1 cellular context compared by ENCODE assay signal in the genomic region with DNA sequence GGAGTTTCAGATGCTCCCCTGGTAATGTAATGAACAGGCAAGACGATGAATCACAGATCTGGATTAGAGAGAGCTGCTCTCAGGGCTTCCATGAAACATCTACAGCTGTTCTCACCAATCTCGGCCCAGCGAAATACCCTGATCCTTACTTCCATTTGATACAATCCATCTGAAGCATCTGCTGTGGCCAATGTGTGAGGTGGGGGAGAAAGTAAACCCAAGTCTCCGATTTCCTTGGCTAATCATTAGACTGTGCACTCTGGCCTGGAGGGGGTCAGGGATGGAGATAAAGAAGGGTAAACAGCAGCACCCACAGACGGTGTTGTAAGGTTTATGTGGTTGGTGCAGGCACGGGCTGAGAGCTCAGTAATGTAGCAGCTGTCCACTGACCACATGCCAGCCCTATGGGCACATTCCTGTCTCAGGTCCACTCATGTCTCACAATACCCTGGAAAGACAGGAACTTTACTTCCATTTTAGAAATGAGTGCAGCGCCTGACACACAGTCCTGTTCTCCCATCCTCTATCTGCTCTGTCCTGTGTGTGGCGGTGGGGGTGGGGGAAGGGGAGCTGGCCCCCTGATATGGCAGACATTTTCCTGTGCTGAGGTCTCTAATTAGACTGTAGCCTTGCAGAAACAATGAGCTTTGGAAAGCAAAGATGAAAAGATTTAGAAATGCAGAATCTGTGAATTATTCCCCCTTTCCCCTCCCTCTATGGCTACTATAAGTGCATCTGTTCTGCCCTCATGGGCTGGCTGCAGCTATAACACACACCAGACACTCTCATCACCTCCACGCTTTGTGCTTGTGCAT.
TF ChIP-seq lines count a peak whose summit lies in the region.

No MANE protein-coding gene starts in this region.

TF ChIP-seq in HepG2, 621 proteins besides CTCF, POLR2A, EP300 and RAD21 (continued from another document and continues in another):
- TF ChIP-seq, protein P1, sequence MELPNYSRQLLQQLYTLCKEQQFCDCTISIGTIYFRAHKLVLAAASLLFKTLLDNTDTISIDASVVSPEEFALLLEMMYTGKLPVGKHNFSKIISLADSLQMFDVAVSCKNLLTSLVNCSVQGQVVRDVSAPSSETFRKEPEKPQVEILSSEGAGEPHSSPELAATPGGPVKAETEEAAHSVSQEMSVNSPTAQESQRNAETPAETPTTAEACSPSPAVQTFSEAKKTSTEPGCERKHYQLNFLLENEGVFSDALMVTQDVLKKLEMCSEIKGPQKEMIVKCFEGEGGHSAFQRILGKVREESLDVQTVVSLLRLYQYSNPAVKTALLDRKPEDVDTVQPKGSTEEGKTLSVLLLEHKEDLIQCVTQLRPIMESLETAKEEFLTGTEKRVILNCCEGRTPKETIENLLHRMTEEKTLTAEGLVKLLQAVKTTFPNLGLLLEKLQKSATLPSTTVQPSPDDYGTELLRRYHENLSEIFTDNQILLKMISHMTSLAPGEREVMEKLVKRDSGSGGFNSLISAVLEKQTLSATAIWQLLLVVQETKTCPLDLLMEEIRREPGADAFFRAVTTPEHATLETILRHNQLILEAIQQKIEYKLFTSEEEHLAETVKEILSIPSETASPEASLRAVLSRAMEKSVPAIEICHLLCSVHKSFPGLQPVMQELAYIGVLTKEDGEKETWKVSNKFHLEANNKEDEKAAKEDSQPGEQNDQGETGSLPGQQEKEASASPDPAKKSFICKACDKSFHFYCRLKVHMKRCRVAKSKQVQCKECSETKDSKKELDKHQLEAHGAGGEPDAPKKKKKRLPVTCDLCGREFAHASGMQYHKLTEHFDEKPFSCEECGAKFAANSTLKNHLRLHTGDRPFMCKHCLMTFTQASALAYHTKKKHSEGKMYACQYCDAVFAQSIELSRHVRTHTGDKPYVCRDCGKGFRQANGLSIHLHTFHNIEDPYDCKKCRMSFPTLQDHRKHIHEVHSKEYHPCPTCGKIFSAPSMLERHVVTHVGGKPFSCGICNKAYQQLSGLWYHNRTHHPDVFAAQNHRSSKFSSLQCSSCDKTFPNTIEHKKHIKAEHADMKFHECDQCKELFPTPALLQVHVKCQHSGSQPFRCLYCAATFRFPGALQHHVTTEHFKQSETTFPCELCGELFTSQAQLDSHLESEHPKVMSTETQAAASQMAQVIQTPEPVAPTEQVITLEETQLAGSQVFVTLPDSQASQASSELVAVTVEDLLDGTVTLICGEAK (IDR thresholded peaks at IDR 0.05), result no peak
- TF ChIP-seq, protein P1 (CRISPR knock-in tag; IDR thresholded peaks at IDR 0.05), result peak; percentile 41; the same call in 1 of the 2 replicates
- TF ChIP-seq NFKBIZ (CRISPR knock-in tag; IDR thresholded peaks at IDR 0.05) (peak; percentile 79; the same call in 1 of the 2 replicates), ETV5 (CRISPR knock-in tag; IDR thresholded peaks at IDR 0.05; ENCODE audit: borderline replicate concordance) (peak; percentile 49; the same call in 1 of the 2 replicates), MAX (IDR thresholded peaks at IDR 0.05) (peak; percentile 77), SOX6 (IDR thresholded peaks at IDR 0.05) (no peak), SOX6 (CRISPR knock-in tag; IDR thresholded peaks at IDR 0.05) (peak; percentile 92), HDAC1 (CRISPR knock-in tag; IDR thresholded peaks at IDR 0.05) (peak; percentile 84), ZSCAN22 (CRISPR knock-in tag; IDR thresholded peaks at IDR 0.05) (no peak), ZSCAN5A (CRISPR knock-in tag; IDR thresholded peaks at IDR 0.05; ENCODE audit: borderline replicate concordance) (peak; percentile 16; the same call in 1 of the 2 replicates), ZNF264 (CRISPR knock-in tag; IDR thresholded peaks at IDR 0.05) (0 out of 2 replicates have a peak, but pooled peaks have one; percentile 41), FOXK2 (IDR thresholded peaks at IDR 0.05) (0 out of 2 replicates have a peak, but pooled peaks have one; percentile 41), CBFB (CRISPR knock-in tag; IDR thresholded peaks at IDR 0.05) (peak; percentile 85), ZNF772 (CRISPR knock-in tag; IDR thresholded peaks at IDR 0.05) (peak; percentile 56; the same call in 1 of the 2 replicates), ATF4 (CRISPR knock-in tag; IDR thresholded peaks at IDR 0.05) (no peak), KAT7 (CRISPR knock-in tag; IDR thresholded peaks at IDR 0.05; ENCODE audit: borderline replicate concordance) (peak; percentile 38; the same call in 1 of the 2 replicates), HOXA5 (CRISPR knock-in tag; IDR thresholded peaks at IDR 0.05) (peak; percentile 67; the same call in 1 of the 2 replicates), NAIF1 (CRISPR knock-in tag; IDR thresholded peaks at IDR 0.05; ENCODE audit: borderline replicate concordance) (no peak), ZSCAN21 (CRISPR knock-in tag; IDR thresholded peaks at IDR 0.05; ENCODE audit: borderline replicate concordance) (peak; percentile 74; the same call in 1 of the 2 replicates), ZFP1 (CRISPR knock-in tag; IDR thresholded peaks at IDR 0.05) (0 out of 2 replicates have a peak, but pooled peaks have one; percentile 18), BCL3 (CRISPR knock-in tag; IDR thresholded peaks at IDR 0.05) (no peak; the same call in 1 of the 2 replicates), MIXL1 (CRISPR knock-in tag; IDR thresholded peaks at IDR 0.05) (peak; percentile 88; the same call in 1 of the 2 replicates), ZFX (CRISPR knock-in tag; IDR thresholded peaks at IDR 0.05; ENCODE audit: low read depth) (peak; percentile 76), ZNF746 (CRISPR knock-in tag; IDR thresholded peaks at IDR 0.05) (peak; percentile 21; the same call in 1 of the 2 replicates), ZNF781 (CRISPR knock-in tag; IDR thresholded peaks at IDR 0.05; ENCODE audit: borderline replicate concordance, not compliant biosample characterization) (peak; percentile 53)
- TF ChIP-seq, protein P2, sequence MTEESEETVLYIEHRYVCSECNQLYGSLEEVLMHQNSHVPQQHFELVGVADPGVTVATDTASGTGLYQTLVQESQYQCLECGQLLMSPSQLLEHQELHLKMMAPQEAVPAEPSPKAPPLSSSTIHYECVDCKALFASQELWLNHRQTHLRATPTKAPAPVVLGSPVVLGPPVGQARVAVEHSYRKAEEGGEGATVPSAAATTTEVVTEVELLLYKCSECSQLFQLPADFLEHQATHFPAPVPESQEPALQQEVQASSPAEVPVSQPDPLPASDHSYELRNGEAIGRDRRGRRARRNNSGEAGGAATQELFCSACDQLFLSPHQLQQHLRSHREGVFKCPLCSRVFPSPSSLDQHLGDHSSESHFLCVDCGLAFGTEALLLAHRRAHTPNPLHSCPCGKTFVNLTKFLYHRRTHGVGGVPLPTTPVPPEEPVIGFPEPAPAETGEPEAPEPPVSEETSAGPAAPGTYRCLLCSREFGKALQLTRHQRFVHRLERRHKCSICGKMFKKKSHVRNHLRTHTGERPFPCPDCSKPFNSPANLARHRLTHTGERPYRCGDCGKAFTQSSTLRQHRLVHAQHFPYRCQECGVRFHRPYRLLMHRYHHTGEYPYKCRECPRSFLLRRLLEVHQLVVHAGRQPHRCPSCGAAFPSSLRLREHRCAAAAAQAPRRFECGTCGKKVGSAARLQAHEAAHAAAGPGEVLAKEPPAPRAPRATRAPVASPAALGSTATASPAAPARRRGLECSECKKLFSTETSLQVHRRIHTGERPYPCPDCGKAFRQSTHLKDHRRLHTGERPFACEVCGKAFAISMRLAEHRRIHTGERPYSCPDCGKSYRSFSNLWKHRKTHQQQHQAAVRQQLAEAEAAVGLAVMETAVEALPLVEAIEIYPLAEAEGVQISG (CRISPR knock-in tag; IDR thresholded peaks at IDR 0.05), result peak; percentile 82
- TF ChIP-seq, protein P3, sequence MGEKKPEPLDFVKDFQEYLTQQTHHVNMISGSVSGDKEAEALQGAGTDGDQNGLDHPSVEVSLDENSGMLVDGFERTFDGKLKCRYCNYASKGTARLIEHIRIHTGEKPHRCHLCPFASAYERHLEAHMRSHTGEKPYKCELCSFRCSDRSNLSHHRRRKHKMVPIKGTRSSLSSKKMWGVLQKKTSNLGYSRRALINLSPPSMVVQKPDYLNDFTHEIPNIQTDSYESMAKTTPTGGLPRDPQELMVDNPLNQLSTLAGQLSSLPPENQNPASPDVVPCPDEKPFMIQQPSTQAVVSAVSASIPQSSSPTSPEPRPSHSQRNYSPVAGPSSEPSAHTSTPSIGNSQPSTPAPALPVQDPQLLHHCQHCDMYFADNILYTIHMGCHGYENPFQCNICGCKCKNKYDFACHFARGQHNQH (CRISPR knock-in tag; IDR thresholded peaks at IDR 0.05), result peak; percentile 76
- TF ChIP-seq, protein P4, sequence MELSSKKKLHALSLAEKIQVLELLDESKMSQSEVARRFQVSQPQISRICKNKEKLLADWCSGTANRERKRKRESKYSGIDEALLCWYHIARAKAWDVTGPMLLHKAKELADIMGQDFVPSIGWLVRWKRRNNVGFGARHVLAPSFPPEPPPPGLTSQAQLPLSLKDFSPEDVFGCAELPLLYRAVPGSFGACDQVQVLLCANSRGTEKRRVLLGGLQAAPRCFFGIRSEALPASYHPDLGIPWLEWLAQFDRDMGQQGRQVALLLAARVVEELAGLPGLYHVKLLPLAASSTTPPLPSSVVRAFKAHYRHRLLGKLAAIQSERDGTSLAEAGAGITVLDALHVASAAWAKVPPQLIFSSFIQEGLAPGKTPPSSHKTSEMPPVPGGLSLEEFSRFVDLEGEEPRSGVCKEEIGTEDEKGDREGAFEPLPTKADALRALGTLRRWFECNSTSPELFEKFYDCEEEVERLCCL (CRISPR knock-in tag; IDR thresholded peaks at IDR 0.05; ENCODE audit: borderline replicate concordance), result no peak
- TF ChIP-seq, protein P5, sequence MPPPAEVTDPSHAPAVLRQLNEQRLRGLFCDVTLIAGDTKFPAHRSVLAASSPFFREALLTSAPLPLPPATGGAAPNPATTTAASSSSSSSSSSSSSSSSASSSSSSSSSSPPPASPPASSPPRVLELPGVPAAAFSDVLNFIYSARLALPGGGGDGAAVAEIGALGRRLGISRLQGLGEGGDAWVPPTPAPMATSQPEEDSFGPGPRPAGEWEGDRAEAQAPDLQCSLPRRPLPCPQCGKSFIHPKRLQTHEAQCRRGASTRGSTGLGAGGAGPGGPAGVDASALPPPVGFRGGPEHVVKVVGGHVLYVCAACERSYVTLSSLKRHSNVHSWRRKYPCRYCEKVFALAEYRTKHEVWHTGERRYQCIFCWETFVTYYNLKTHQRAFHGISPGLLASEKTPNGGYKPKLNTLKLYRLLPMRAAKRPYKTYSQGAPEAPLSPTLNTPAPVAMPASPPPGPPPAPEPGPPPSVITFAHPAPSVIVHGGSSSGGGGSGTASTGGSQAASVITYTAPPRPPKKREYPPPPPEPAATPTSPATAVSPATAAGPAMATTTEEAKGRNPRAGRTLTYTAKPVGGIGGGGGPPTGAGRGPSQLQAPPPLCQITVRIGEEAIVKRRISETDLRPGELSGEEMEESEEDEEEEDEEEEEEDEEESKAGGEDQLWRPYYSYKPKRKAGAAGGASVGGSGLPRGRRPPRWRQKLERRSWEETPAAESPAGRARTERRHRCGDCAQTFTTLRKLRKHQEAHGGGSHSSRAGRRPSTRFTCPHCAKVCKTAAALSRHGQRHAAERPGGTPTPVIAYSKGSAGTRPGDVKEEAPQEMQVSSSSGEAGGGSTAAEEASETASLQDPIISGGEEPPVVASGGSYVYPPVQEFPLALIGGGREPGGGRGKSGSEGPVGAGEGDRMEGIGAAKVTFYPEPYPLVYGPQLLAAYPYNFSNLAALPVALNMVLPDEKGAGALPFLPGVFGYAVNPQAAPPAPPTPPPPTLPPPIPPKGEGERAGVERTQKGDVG (CRISPR knock-in tag; IDR thresholded peaks at IDR 0.05; ENCODE audit: borderline replicate concordance), result 0 out of 2 replicates have a peak, but pooled peaks have one; percentile 47
